ENCODE assay signal across 31 cellular contexts in genomic region chr3:141950572-141951493, GRCh38.
DNase-seq lines count a peak whose midpoint lies in the region; ATAC-seq and TF ChIP-seq lines count a peak whose summit lies in the region.
"Had no signal": no experiment of that assay in that cellular context is flagged by ENCODE, and none has a peak within 500 bp of the region (broad histone marks: within the 10 kb centered on the region; RNA-seq: fewer than 3 reads in every experiment).

No MANE protein-coding gene starts in this region.

- BruUV-seq in Caco-2 (replicated peaks; lab: Mats Ljungman, UMichigan), result TSS peak; percentile 12
- TSS peak; percentile 42 for BruUV-seq in Panc1 (replicated peaks; lab: Mats Ljungman, UMichigan)

- H3K27ac ChIP-seq in Panc1 (ENCODE audit: low read length) (no peak overlapping the region), prostate gland (peak overlapping the region; percentile 26 to 46)
- H3K27ac ChIP-seq: breast epithelium, GM23248, parathyroid adenoma, PC-9, right atrium auricular region, thyroid gland had no signal

- H3K27me3 ChIP-seq in Caco-2 (replicated peaks; ENCODE audit: control insufficient read depth, insufficient read depth, low read length) (no peaks in the 10 kb centered on the region), Panc1 (ENCODE audit: control insufficient read depth, insufficient read depth, low read length) (no peaks in the 10 kb centered on the region), prostate gland (replicated peaks; ENCODE audit: insufficient read depth) (no peaks in the 10 kb centered on the region)
- H3K27me3 ChIP-seq: BE2C, breast epithelium, right atrium auricular region, thyroid gland had no signal

- intact Hi-C loops in Caco-2 (cut with micrococcal nuclease; ENCODE audit: unreplicated experiment), result no loop called here
- intact Hi-C loops in Panc1 (cut with micrococcal nuclease; ENCODE audit: unreplicated experiment), result no loop called here
- intact Hi-C loops in prostate gland (cut with DNase I), result no loop called here

- H3K4me3 Mint-ChIP-seq in Caco-2 (ENCODE audit: unreplicated experiment) (no peak overlapping the region), glutamatergic neuron (ENCODE audit: unreplicated experiment) (no peak overlapping the region)
- H3K4me3 Mint-ChIP-seq: neural crest cell; stimulated activated naive CD8-positive, alpha-beta T cell treated with anti-CD3 and anti-CD28 coated beads, Interleukin-15, amount 100 ng/mL, for 72 hours had no signal

- no peak overlapping the region for H3K27ac Mint-ChIP-seq in Caco-2 (ENCODE audit: unreplicated experiment)
- peak overlapping the region; percentile 67 for H3K27ac Mint-ChIP-seq in glutamatergic neuron (ENCODE audit: unreplicated experiment)

- no peaks in the 10 kb centered on the region for H3K4me1 ChIP-seq in Caco-2
- H3K4me1 ChIP-seq in Panc1 (ENCODE audit: control insufficient read depth, insufficient read depth, low read length), result peaks cover 8% of the 10 kb centered on the region
- no peaks in the 10 kb centered on the region for H3K4me1 ChIP-seq in prostate gland (replicated peaks)
- H3K4me1 ChIP-seq: BE2C, breast epithelium, parathyroid adenoma, right atrium auricular region had no signal

- H3K4me3 ChIP-seq in Caco-2 (ENCODE audit: low read depth, low read length) (no peak overlapping the region), Panc1 (ENCODE audit: low read depth in 2 of 2, low read length in 2 of 2) (no peak overlapping the region), prostate gland (no peak overlapping the region)
- H3K4me3 ChIP-seq: breast epithelium, GM23248, PC-9, right atrium auricular region, smooth muscle cell, thyroid gland had no signal

- no peaks in the 10 kb centered on the region for H3K9me3 ChIP-seq in Caco-2
- H3K9me3 ChIP-seq in Panc1 (ENCODE audit: control insufficient read depth, insufficient read depth, low read depth, low read length), result no peaks in the 10 kb centered on the region
- H3K9me3 ChIP-seq in prostate gland, result no peaks in the 10 kb centered on the region
- H3K9me3 ChIP-seq: BE2C, breast epithelium, right atrium auricular region, thyroid gland had no signal

- ATAC-seq in Panc1, result peak; percentile 40; the same call in 1 of the 2 replicates
- ATAC-seq: Right ventricle myocardium inferior; stimulated activated naive CD8-positive, alpha-beta T cell treated with anti-CD3 and anti-CD28 coated beads, Interleukin-15, amount 100 ng/mL, for 72 hours had no signal

- H3K4me1 Mint-ChIP-seq in Caco-2 (ENCODE audit: low read depth, unreplicated experiment) (no peaks in the 10 kb centered on the region), glutamatergic neuron (ENCODE audit: low read depth, unreplicated experiment) (peaks cover 46% of the 10 kb centered on the region)

- H3K36me3 Mint-ChIP-seq in Caco-2 (ENCODE audit: insufficient read depth, unreplicated experiment) (peaks cover 6% of the 10 kb centered on the region), glutamatergic neuron (ENCODE audit: unreplicated experiment) (no peaks in the 10 kb centered on the region)

- DNase-seq in Caco-2 (no peak), Panc1 (ENCODE audit: low read depth, low spot score) (no peak), glutamatergic neuron (no peak), prostate gland (ENCODE audit: low spot score) (no peak), GM13977 (ENCODE audit: low spot score) (no peak), NCI-H345 (lab: John Stamatoyannopoulos, UW) (no peak)
- no peak for DNase-seq in activated CD4-positive, CD25-positive, alpha-beta regulatory T cell treated with anti-CD3 and anti-CD28 coated beads, Interleukin-2, amount 50 U/mL, for 72 hours
- DNase-seq: ACHN; activated CD4-positive, alpha-beta T cell treated with anti-CD3 and anti-CD28 coated beads for 48 hours; activated effector memory CD4-positive, alpha-beta T cell treated with Interleukin-2 at 50 U/mL for 16 hours; amygdala; BE2C; effector CD8-positive, alpha-beta T cell; GM23248; hypothalamus; NCI-H1092; NCI-H187 treated with DMSO at 0.1 percent for 48 hours; NCI-H2171; NCI-H524 treated with DMSO at 0.1 percent for 48 hours; NK-92 treated with Interleukin-12 subunit alpha and Interleukin-12 subunit beta, amount 100 ng/mL, for 24 hours; PC-9; stimulated activated CD4-positive, alpha-beta T cell treated with anti-CD3 and anti-CD28 coated beads, Interleukin-2, amount 100 ng/mL, for 24 hours; stimulated activated naive CD8-positive, alpha-beta T cell treated with anti-CD3 and anti-CD28 coated beads, Interleukin-15, amount 100 ng/mL, for 72 hours; thyroid gland had no signal

- CTCF ChIA-PET in Caco-2 (lab: Charles Lee), result no interaction called here
- CTCF ChIA-PET in Panc1 (lab: Charles Lee), result interaction anchor here (0.5 kb wide), 1 partner anchor 175 kb away, joined by 4 read pairs; no protein-coding TSS in a partner anchor

- 49% methylated on average over 4 of the region's 4 CpGs for WGBS in prostate gland

- H3K9me3 Mint-ChIP-seq in Caco-2 (ENCODE audit: unreplicated experiment) (no peaks in the 10 kb centered on the region), glutamatergic neuron (ENCODE audit: unreplicated experiment) (peaks cover 2% of the 10 kb centered on the region)
- H3K9me3 Mint-ChIP-seq: activated naive CD4-positive, alpha-beta T cell treated with anti-CD3 and anti-CD28 coated beads, Interleukin-2, amount 50 U/mL, for 72 hours; neural crest cell; stimulated activated naive CD8-positive, alpha-beta T cell treated with anti-CD3 and anti-CD28 coated beads, Interleukin-15, amount 100 ng/mL, for 72 hours had no signal

- TF ChIP-seq CTCF in Caco-2 (IDR thresholded peaks at IDR 0.05; ENCODE audit: insufficient read depth in 1 of 2, low read depth in 1 of 2, low read length in 1 of 2, severe bottlenecking in 1 of 2, unreplicated experiment in 1 of 2), result no peak
- TF ChIP-seq CTCF in Panc1 (IDR thresholded peaks at IDR 0.05), result no peak
- TF ChIP-seq CTCF in glutamatergic neuron (IDR thresholded peaks at IDR 0.05; ENCODE audit: partially characterized antibody, unreplicated experiment), result no peak
- no peak for TF ChIP-seq CTCF in prostate gland (IDR thresholded peaks at IDR 0.05)
- no peak for TF ChIP-seq CTCF in GM13977 (IDR thresholded peaks at IDR 0.05; ENCODE audit: extremely low read depth, insufficient read depth, missing control alignments)

- TF ChIP-seq POLR2A in prostate gland (IDR thresholded peaks at IDR 0.05), result no peak

- in situ Hi-C loops in Panc1 (cut with HindIII; ENCODE audit: low pct_unique_long_range_greater_than_20kb, low sequenced_read_pairs), result no loop called here
- in situ Hi-C loops in GM13977 (cut with MboI; ENCODE audit: low pct_unique_long_range_greater_than_20kb, low sequenced_read_pairs, unreplicated experiment), result no loop called here

- POLR2A ChIA-PET in Caco-2 (lab: Charles Lee), result no interaction called here
- POLR2A ChIA-PET in Panc1 (lab: Charles Lee), result interaction anchor here (0.6 kb wide), 1 partner anchor 22 kb away, joined by 6 read pairs; no protein-coding TSS in a partner anchor

- H3K36me3 ChIP-seq in Caco-2 (ENCODE audit: control insufficient read depth, insufficient read depth, low read length) (no peaks in the 10 kb centered on the region), Panc1 (ENCODE audit: control insufficient read depth, insufficient read depth, low read length) (no peaks in the 10 kb centered on the region), prostate gland (no peaks in the 10 kb centered on the region)
- H3K36me3 ChIP-seq: BE2C, breast epithelium, right atrium auricular region had no signal

- H3K27me3 Mint-ChIP-seq in Caco-2 (ENCODE audit: insufficient read depth, unreplicated experiment) (no peaks in the 10 kb centered on the region), glutamatergic neuron (ENCODE audit: unreplicated experiment) (no peaks in the 10 kb centered on the region)
- H3K27me3 Mint-ChIP-seq: stimulated activated naive CD8-positive, alpha-beta T cell treated with anti-CD3 and anti-CD28 coated beads, Interleukin-15, amount 100 ng/mL, for 72 hours had no signal
